In the genomic region with DNA sequence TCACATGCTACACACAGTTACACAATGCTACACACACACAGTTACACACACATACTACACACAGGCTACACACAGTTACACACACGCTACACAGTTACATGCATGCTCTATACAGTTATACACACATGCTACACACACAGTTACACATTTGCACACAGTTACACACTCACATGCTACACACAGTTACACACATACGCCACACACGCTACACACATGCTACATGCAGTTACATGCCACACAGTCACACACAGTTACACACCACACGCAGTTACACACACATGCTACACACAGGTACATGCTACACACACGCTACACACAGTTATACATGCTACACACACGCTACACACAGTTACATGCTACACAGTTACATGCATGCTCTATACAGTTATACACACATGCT, we compare ENCODE assay signal across 1 cellular context.
TF ChIP-seq lines count a peak whose summit lies in the region.

No MANE protein-coding gene starts in this region.

TF ChIP-seq in HEK293, 187 proteins besides CTCF, POLR2A, EP300 and RAD21 (continued from another document):
- TF ChIP-seq ZNF280C (tag by site-specific recombination; IDR thresholded peaks at IDR 0.05) (peak; percentile 79; the same call in 1 of the 2 replicates), ZNF514 (tag by site-specific recombination; IDR thresholded peaks at IDR 0.05) (no peak)
- TF ChIP-seq, protein P1, sequence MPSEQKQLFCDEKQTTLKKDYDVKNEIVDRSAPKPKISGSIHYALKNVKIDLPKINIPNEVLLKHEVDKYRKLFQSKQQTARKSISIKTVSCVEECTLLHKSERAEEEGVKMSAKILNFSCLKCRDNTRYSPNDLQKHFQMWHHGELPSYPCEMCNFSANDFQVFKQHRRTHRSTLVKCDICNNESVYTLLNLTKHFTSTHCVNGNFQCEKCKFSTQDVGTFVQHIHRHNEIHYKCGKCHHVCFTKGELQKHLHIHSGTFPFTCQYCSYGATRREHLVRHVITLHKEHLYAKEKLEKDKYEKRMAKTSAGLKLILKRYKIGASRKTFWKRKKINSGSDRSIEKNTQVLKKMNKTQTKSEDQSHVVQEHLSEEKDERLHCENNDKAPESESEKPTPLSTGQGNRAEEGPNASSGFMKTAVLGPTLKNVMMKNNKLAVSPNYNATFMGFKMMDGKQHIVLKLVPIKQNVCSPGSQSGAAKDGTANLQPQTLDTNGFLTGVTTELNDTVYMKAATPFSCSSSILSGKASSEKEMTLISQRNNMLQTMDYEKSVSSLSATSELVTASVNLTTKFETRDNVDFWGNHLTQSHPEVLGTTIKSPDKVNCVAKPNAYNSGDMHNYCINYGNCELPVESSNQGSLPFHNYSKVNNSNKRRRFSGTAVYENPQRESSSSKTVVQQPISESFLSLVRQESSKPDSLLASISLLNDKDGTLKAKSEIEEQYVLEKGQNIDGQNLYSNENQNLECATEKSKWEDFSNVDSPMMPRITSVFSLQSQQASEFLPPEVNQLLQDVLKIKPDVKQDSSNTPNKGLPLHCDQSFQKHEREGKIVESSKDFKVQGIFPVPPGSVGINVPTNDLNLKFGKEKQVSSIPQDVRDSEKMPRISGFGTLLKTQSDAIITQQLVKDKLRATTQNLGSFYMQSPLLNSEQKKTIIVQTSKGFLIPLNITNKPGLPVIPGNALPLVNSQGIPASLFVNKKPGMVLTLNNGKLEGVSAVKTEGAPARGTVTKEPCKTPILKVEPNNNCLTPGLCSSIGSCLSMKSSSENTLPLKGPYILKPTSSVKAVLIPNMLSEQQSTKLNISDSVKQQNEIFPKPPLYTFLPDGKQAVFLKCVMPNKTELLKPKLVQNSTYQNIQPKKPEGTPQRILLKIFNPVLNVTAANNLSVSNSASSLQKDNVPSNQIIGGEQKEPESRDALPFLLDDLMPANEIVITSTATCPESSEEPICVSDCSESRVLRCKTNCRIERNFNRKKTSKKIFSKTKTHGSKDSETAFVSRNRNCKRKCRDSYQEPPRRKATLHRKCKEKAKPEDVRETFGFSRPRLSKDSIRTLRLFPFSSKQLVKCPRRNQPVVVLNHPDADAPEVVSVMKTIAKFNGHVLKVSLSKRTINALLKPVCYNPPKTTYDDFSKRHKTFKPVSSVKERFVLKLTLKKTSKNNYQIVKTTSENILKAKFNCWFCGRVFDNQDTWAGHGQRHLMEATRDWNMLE (tag by site-specific recombination; conservative IDR thresholded peaks at IDR 0.05; ENCODE audit: low read depth), result no peak
